Comparison of ENCODE assay signal across 1 cellular context in genomic region chr2:240876475-240877251, GRCh38.
TF ChIP-seq lines count a peak whose summit lies in the region.

No MANE protein-coding gene starts in this region.

TF ChIP-seq in HepG2, 621 proteins besides CTCF, POLR2A, EP300 and RAD21 (continued from another document and continues in another):
- TF ChIP-seq ZNF318 (CRISPR knock-in tag; IDR thresholded peaks at IDR 0.05), result 0 out of 2 replicates have a peak, but pooled peaks have one; percentile 44
- no peak for TF ChIP-seq ZMAT5 (CRISPR knock-in tag; IDR thresholded peaks at IDR 0.05; ENCODE audit: borderline replicate concordance, low read depth)
- TF ChIP-seq ELF4 (CRISPR knock-in tag; IDR thresholded peaks at IDR 0.05; ENCODE audit: borderline replicate concordance), result no peak
- peak; percentile 59 for TF ChIP-seq PHF8 (CRISPR knock-in tag; IDR thresholded peaks at IDR 0.05)
- peak; percentile 74 for TF ChIP-seq ZMYM3 (CRISPR knock-in tag; IDR thresholded peaks at IDR 0.05)
- peak; percentile 63; the same call in 1 of the 2 replicates for TF ChIP-seq ATF7-NPFF (CRISPR knock-in tag; IDR thresholded peaks at IDR 0.05; ENCODE audit: low read depth)
- peak; percentile 95 for TF ChIP-seq ZFY (CRISPR knock-in tag; IDR thresholded peaks at IDR 0.05)
- no peak for TF ChIP-seq ZNF646 (CRISPR knock-in tag; IDR thresholded peaks at IDR 0.05)
- no peak for TF ChIP-seq ZSCAN20 (CRISPR knock-in tag; IDR thresholded peaks at IDR 0.05; ENCODE audit: borderline replicate concordance)
- no peak for TF ChIP-seq ZNF432 (CRISPR knock-in tag; IDR thresholded peaks at IDR 0.05; ENCODE audit: borderline replicate concordance)
- peak; percentile 93 for TF ChIP-seq KAT8 (CRISPR knock-in tag; IDR thresholded peaks at IDR 0.05)
- TF ChIP-seq TEAD2 (CRISPR knock-in tag; IDR thresholded peaks at IDR 0.05), result no peak
- no peak for TF ChIP-seq ZNF558 (CRISPR knock-in tag; IDR thresholded peaks at IDR 0.05; ENCODE audit: borderline replicate concordance)
- peak; percentile 64 for TF ChIP-seq ARID5B (CRISPR knock-in tag; IDR thresholded peaks at IDR 0.05)
- TF ChIP-seq SP1 (IDR thresholded peaks at IDR 0.05), result no peak
- TF ChIP-seq SP1 (CRISPR knock-in tag; IDR thresholded peaks at IDR 0.05), result no peak; the same call in 1 of the 2 replicates
- TF ChIP-seq ZBTB3 (CRISPR knock-in tag; IDR thresholded peaks at IDR 0.05; ENCODE audit: borderline replicate concordance, low read depth), result peak; percentile 69; the same call in 1 of the 2 replicates
- TF ChIP-seq PHB2 (IDR thresholded peaks at IDR 0.05; ENCODE audit: partially characterized antibody), result no peak
- TF ChIP-seq ZNF282 (IDR thresholded peaks at IDR 0.05; ENCODE audit: partially characterized antibody), result no peak
- no peak for TF ChIP-seq ZNF841 (CRISPR knock-in tag; IDR thresholded peaks at IDR 0.05; ENCODE audit: borderline replicate concordance)
- peak; percentile 92 for TF ChIP-seq ELF1 (CRISPR knock-in tag; IDR thresholded peaks at IDR 0.05)
- no peak for TF ChIP-seq DMTF1 (CRISPR knock-in tag; IDR thresholded peaks at IDR 0.05)
- TF ChIP-seq MAZ (IDR thresholded peaks at IDR 0.05; ENCODE audit: borderline replicate concordance, low read depth, low read length), result peak; percentile 20; the same call in 1 of the 2 replicates
- no peak for TF ChIP-seq MAZ (CRISPR knock-in tag; IDR thresholded peaks at IDR 0.05; ENCODE audit: low read depth)
- TF ChIP-seq ZNF782 (CRISPR knock-in tag; IDR thresholded peaks at IDR 0.05; ENCODE audit: borderline replicate concordance), result peak; percentile 39; the same call in 1 of the 2 replicates
- peak in 1 of 2 experiments; percentile 62; a peak in 1 of 4 replicates for TF ChIP-seq REST (IDR thresholded peaks at IDR 0.05; ENCODE audit: borderline replicate concordance in 1 of 2, low read depth in 1 of 2, low read length in 2 of 2)
- TF ChIP-seq ZFP37 (CRISPR knock-in tag; IDR thresholded peaks at IDR 0.05; ENCODE audit: borderline replicate concordance), result peak; percentile 97
